ENCODE assay signal across 8 cellular contexts in genomic region chr15:85692873-85693272, GRCh38.
DNase-seq lines count a peak whose midpoint lies in the region; ATAC-seq and TF ChIP-seq lines count a peak whose summit lies in the region.

No MANE protein-coding gene starts in this region.

- peak overlapping the region; percentile 98 to 99 for H3K27ac Mint-ChIP-seq in T-cell
- H3K27ac Mint-ChIP-seq in HFFc6, result no peak overlapping the region
- H3K27ac Mint-ChIP-seq in neural progenitor cell, result no peak overlapping the region

- no peaks in the 10 kb centered on the region for H3K27me3 ChIP-seq in mucosa of rectum (ENCODE audit: control insufficient read depth in 2 of 2, insufficient read depth in 2 of 2, low read length in 2 of 2)
- no peaks in the 10 kb centered on the region for H3K27me3 ChIP-seq in neural progenitor cell

- H3K9me3 Mint-ChIP-seq in T-cell (no peaks in the 10 kb centered on the region), HFFc6 (no peaks in the 10 kb centered on the region), neural progenitor cell (no peaks in the 10 kb centered on the region)

- H3K9ac ChIP-seq in mucosa of rectum (ENCODE audit: low read depth in 1 of 2, low read length in 2 of 2) (no peak overlapping the region), neural progenitor cell (no peak overlapping the region)

- H3K36me3 ChIP-seq in mucosa of rectum (ENCODE audit: control insufficient read depth in 2 of 2, insufficient read depth in 2 of 2, low read length in 2 of 2), result peaks cover 65 to 68% of the 10 kb centered on the region in 2 donors
- peaks cover 5% of the 10 kb centered on the region for H3K36me3 ChIP-seq in neural progenitor cell

- H3K4me1 Mint-ChIP-seq in T-cell, result peaks cover 77 to 81% (median 79%) of the 10 kb centered on the region in 3 donors
- no peaks in the 10 kb centered on the region for H3K4me1 Mint-ChIP-seq in HFFc6 (ENCODE audit: low read depth)
- peaks cover 18% of the 10 kb centered on the region for H3K4me1 Mint-ChIP-seq in neural progenitor cell

- H3F3A ChIP-seq in neural progenitor cell (ENCODE audit: low read depth), result peaks cover 2% of the 10 kb centered on the region

- TF ChIP-seq CTCF in HFFc6 (IDR thresholded peaks at IDR 0.05) (no peak), neural progenitor cell (IDR thresholded peaks at IDR 0.05) (no peak)

- H2AFZ ChIP-seq in neural progenitor cell (replicated peaks), result no peak overlapping the region

- H3K4me1 ChIP-seq in mucosa of rectum (ENCODE audit: control insufficient read depth in 2 of 2, insufficient read depth in 2 of 2, low read length in 2 of 2) (peaks cover 3 to 4% of the 10 kb centered on the region in 2 donors), neural progenitor cell (peaks cover 28% of the 10 kb centered on the region)

- POLR2A ChIA-PET in T-cell (lab: Charles Lee), result interaction anchor here (0.6 to 3.8 kb wide), 6 partner anchors 10 to 171 kb away, joined by 4 to 42 read pairs (median 6); no protein-coding TSS in a partner anchor

- H3K4me2 ChIP-seq in neural progenitor cell, result no peak overlapping the region

- no peaks in the 10 kb centered on the region for H4K20me1 ChIP-seq in neural progenitor cell (ENCODE audit: low read depth)

- H3K36me3 Mint-ChIP-seq in T-cell (peaks cover 35% of the 10 kb centered on the region), HFFc6 (ENCODE audit: low read depth) (peaks cover 25% of the 10 kb centered on the region), neural progenitor cell (peaks cover 15% of the 10 kb centered on the region)

- peaks cover 6% of the 10 kb centered on the region for H3K79me2 ChIP-seq in neural progenitor cell (ENCODE audit: low read depth)

- CTCF ChIA-PET in T-cell (lab: Charles Lee), result interaction anchor here in 1 of 2 donors (0.6 to 1.5 kb wide), 2 partner anchors 10 to 362 kb away, joined by 3 to 4 read pairs; no protein-coding TSS in a partner anchor

- H3K4me3 Mint-ChIP-seq in T-cell, result peak overlapping the region; percentile 96 to 98 (median 98)
- H3K4me3 Mint-ChIP-seq in HFFc6, result no peak overlapping the region
- H3K4me3 Mint-ChIP-seq in neural progenitor cell, result no peak overlapping the region

- ATAC-seq in GM18870 (IDR thresholded peaks at IDR 0.05; ENCODE audit: unreplicated experiment), result peak; percentile 42
- peak; percentile 50 for ATAC-seq in HG02642 (IDR thresholded peaks at IDR 0.05; ENCODE audit: poor library complexity, unreplicated experiment)
- peak; percentile 25 to 65 (median 34) for ATAC-seq in T-cell (replicated peaks in 1 of 4)

- H3K4me3 ChIP-seq in mucosa of rectum (ENCODE audit: low read length in 2 of 2), result peak overlapping the region in 1 of 2 donors; percentile 75
- H3K4me3 ChIP-seq in neural progenitor cell, result no peak overlapping the region

- H3K27ac ChIP-seq in mucosa of rectum (ENCODE audit: low read depth in 2 of 2, low read length in 2 of 2) (peak overlapping the region; percentile 14 to 85), neural progenitor cell (no peak overlapping the region)

- DNase-seq in T-cell (peak in 25 of 34 experiments; percentile 14 to 52 (median 31)), HFFc6 (no peak), neural progenitor cell (ENCODE audit: low spot score) (no peak), COLO668 (lab: John Stamatoyannopoulos, UW; ENCODE audit: unreplicated experiment) (no peak), DMS114 treated with DMSO at 0.1 percent for 48 hours (lab: John Stamatoyannopoulos, UW; ENCODE audit: unreplicated experiment) (no peak)

- H3K27me3 Mint-ChIP-seq in T-cell (no peaks in the 10 kb centered on the region), HFFc6 (ENCODE audit: insufficient read depth) (no peaks in the 10 kb centered on the region; the same call in 1 of the 2 replicates), neural progenitor cell (ENCODE audit: insufficient read depth, low read depth) (no peaks in the 10 kb centered on the region)

- H3K9me3 ChIP-seq in mucosa of rectum (ENCODE audit: control insufficient read depth in 2 of 2, low read length in 2 of 2) (no peaks in the 10 kb centered on the region), neural progenitor cell (ENCODE audit: low read depth) (no peaks in the 10 kb centered on the region)

Comparison
In these comparisons a context has a peak if more than half of its experiments do, and no peak if none do; other contexts are left out.
1. DNase-seq: peak in T-cell (25 of 34); none in HFFc6 (single experiment), neural progenitor cell (single experiment), COLO668 (single experiment) and DMS114 treated with DMSO at 0.1 percent for 48 hours (single experiment).
2. H3K27ac Mint-ChIP-seq: peak in T-cell (2 of 2); none in HFFc6 (single experiment) and neural progenitor cell (single experiment).
3. H3K4me3 Mint-ChIP-seq: peak in T-cell (3 of 3); none in HFFc6 (single experiment) and neural progenitor cell (single experiment).
4. Peak in every context shown above with its lines, with median percentiles within 50 percentile points of each other: ATAC-seq.